Comparison of ENCODE assay signal across 24 cellular contexts in the genomic region with DNA sequence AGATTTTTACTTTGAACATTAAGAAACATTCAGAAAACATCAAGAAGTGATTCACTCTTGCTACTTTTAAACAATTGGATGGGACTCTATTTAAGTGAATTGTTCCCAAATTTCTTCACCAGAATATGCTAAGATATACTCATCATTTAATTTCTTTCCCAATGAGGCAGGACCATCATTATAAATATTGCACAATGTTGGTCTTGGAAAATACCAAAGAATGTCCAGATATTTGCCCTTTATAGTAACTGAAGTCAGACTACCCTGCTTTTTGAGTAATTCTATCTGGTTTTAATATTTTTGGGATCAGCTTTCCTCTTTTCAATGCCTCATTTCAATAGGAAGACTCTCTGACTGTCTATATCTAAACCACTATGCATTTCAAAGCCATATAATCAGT.
DNase-seq lines count a peak whose midpoint lies in the region; TF ChIP-seq lines count a peak whose summit lies in the region.
"Had no signal": no experiment of that assay in that cellular context is flagged by ENCODE, and none has a peak within 500 bp of the region (broad histone marks: within the 10 kb centered on the region; RNA-seq: fewer than 3 reads in every experiment).

No MANE protein-coding gene starts in this region.

- no peak overlapping the region for H3K4me3 ChIP-seq in fibroblast of mammary gland (ENCODE audit: control insufficient read depth, low read depth, low read length)
- H3K4me3 ChIP-seq: GM23338, Peyer's patch had no signal

- peak; percentile 12 for DNase-seq in AG20443 (ENCODE audit: low spot score)
- peak; percentile 8 for DNase-seq in HCEC 1CT
- peak; percentile 66 for DNase-seq in fibroblast of mammary gland (ENCODE audit: low read depth)
- DNase-seq in stromal cell of bone marrow (ENCODE audit: low read depth): peak; percentile 21
- no peak for DNase-seq in GM19240 (ENCODE audit: insufficient read length, low spot score)
- DNase-seq in SW 1271 (lab: John Stamatoyannopoulos, UW): no peak
- no peak for DNase-seq in posterior cingulate gyrus
- DNase-seq: Caco-2; CD8-positive, alpha-beta T cell; EL; GDM1; H9; HFFc6; Karpas-422; NCI-H1092; NCI-H1417 treated with DMSO at 0.1 percent for 48 hours; NCI-H1694 treated with DMSO at 0.1 percent for 48 hours; NCI-H2081; NCI-H226; NCI-H510A; NCI-H69; Peyer's patch; SHP77 treated with DMSO at 0.1 percent for 48 hours had no signal

- TF ChIP-seq CTCF in fibroblast of mammary gland (conservative IDR thresholded peaks at IDR 0.05; ENCODE audit: control insufficient read depth, insufficient read depth, low read depth, low read length): no peak

- intact Hi-C loops in posterior cingulate gyrus (cut with DNase I): no loop called here

Comparison
In these comparisons a context has a peak if more than half of its experiments do, and no peak if none do; other contexts are left out.
1. DNase-seq: peak in AG20443 (single experiment), HCEC 1CT (single experiment), fibroblast of mammary gland (single experiment) and stromal cell of bone marrow (single experiment); none in GM19240 (single experiment), SW 1271 (0 of 2) and posterior cingulate gyrus (0 of 10).